In genomic region chr5:83167506-83167905, GRCh38 we compare ENCODE assay signal across 31 cellular contexts.
"Had no signal": no experiment of that assay in that cellular context is flagged by ENCODE, and none has a peak within 500 bp of the region (broad histone marks: within the 10 kb centered on the region; RNA-seq: fewer than 3 reads in every experiment).

No MANE protein-coding gene starts in this region.

- H3K27ac Mint-ChIP-seq: activated CD4-positive, alpha-beta memory T cell treated with anti-CD3 and anti-CD28 coated beads for 36 hours; activated CD4-positive, alpha-beta T cell treated with anti-CD3 and anti-CD28 coated beads for 36 hours; activated CD4-positive, alpha-beta T cell treated with anti-CD3 and anti-CD28 coated beads, Interleukin-2, amount 10 ng/mL, durations not matched to agents 24 days and 14 days; activated CD8-positive, alpha-beta memory T cell treated with anti-CD3 and anti-CD28 coated beads, Interleukin-2, amount 10 ng/mL, durations not matched to agents 7 days and 5 days; activated CD8-positive, alpha-beta T cell treated with anti-CD3 and anti-CD28 coated beads, Interleukin-2, amount 10 ng/mL, durations not matched to agents 7 days and 5 days; activated naive CD4-positive, alpha-beta T cell treated with anti-CD3 and anti-CD28 coated beads, Interleukin-2, amount 10 ng/mL, durations not matched to agents 7 days and 5 days; activated naive CD8-positive, alpha-beta T cell treated with anti-CD3 and anti-CD28 coated beads, Interleukin-2, amount 10 ng/mL, durations not matched to agents 7 days and 5 days; activated T-helper 1 cell treated with anti-CD3 and anti-CD28 coated beads, Interleukin-12 subunit alpha, Interleukin-12 subunit beta, Interleukin-2, Interleukin-4 antibody, amounts not matched to agents 30 ng/mL and 10 ng/mL and 1 ng/mL, durations not matched to agents 14 hours and 24 hours and 36 hours; activated T-helper 2 cell treated with anti-CD3 and anti-CD28 coated beads, Interferon-gamma antibody, Interleukin-2, Interleukin-4, amounts not matched to agents 10 μg/mL and 5 μg/mL and 100 μg/mL, durations not matched to agents 14 hours and 24 hours and 36 hours; brain had no signal

- H3K9me3 Mint-ChIP-seq: activated CD4-positive, alpha-beta memory T cell treated with anti-CD3 and anti-CD28 coated beads for 36 hours; activated CD4-positive, alpha-beta T cell treated with anti-CD3 and anti-CD28 coated beads, Interleukin-2, amount 10 ng/mL, durations not matched to agents 24 days and 14 days; activated naive CD4-positive, alpha-beta T cell treated with anti-CD3 and anti-CD28 coated beads, Interleukin-2, amount 10 ng/mL, durations not matched to agents 7 days and 5 days; activated naive CD8-positive, alpha-beta T cell treated with anti-CD3 and anti-CD28 coated beads, Interleukin-2, amount 10 ng/mL, durations not matched to agents 7 days and 5 days; activated T-helper 1 cell treated with anti-CD3 and anti-CD28 coated beads, Interleukin-12 subunit alpha, Interleukin-12 subunit beta, Interleukin-2, Interleukin-4 antibody, amounts not matched to agents 30 ng/mL and 10 ng/mL and 1 ng/mL, durations not matched to agents 14 hours and 24 hours and 36 hours; activated T-helper 2 cell treated with anti-CD3 and anti-CD28 coated beads, Interferon-gamma antibody, Interleukin-2, Interleukin-4, amounts not matched to agents 10 μg/mL and 5 μg/mL and 100 μg/mL, durations not matched to agents 14 hours and 24 hours and 36 hours; brain had no signal

- FAIRE-seq: endometrium, endothelial cell of umbilical vein had no signal

- H3K27me3 ChIP-seq: ascending aorta, breast epithelium, cardiac muscle cell, colonic mucosa, esophagus squamous epithelium, gastroesophageal sphincter had no signal

- H3K27me3 Mint-ChIP-seq: activated CD4-positive, alpha-beta memory T cell treated with anti-CD3 and anti-CD28 coated beads for 36 hours; activated CD4-positive, alpha-beta T cell treated with anti-CD3 and anti-CD28 coated beads for 36 hours; activated CD4-positive, alpha-beta T cell treated with anti-CD3 and anti-CD28 coated beads, Interleukin-2, amount 10 ng/mL, durations not matched to agents 24 days and 14 days; activated CD8-positive, alpha-beta memory T cell treated with anti-CD3 and anti-CD28 coated beads, Interleukin-2, amount 10 ng/mL, durations not matched to agents 7 days and 5 days; activated naive CD4-positive, alpha-beta T cell treated with anti-CD3 and anti-CD28 coated beads, Interleukin-2, amount 10 ng/mL, durations not matched to agents 7 days and 5 days; brain had no signal

- H3K36me3 Mint-ChIP-seq: activated naive CD4-positive, alpha-beta T cell treated with anti-CD3 and anti-CD28 coated beads, Interleukin-2, amount 10 ng/mL, durations not matched to agents 7 days and 5 days had no signal

- H3K9me3 ChIP-seq: ascending aorta, breast epithelium, colonic mucosa, esophagus squamous epithelium, gastroesophageal sphincter had no signal

- H3K4me1 Mint-ChIP-seq: activated CD4-positive, alpha-beta T cell treated with anti-CD3 and anti-CD28 coated beads for 36 hours; activated CD4-positive, alpha-beta T cell treated with anti-CD3 and anti-CD28 coated beads, Interleukin-2, amount 10 ng/mL, durations not matched to agents 24 days and 14 days; activated CD8-positive, alpha-beta memory T cell treated with anti-CD3 and anti-CD28 coated beads, Interleukin-2, amount 10 ng/mL, durations not matched to agents 7 days and 5 days; activated naive CD4-positive, alpha-beta T cell treated with anti-CD3 and anti-CD28 coated beads, Interleukin-2, amount 10 ng/mL, durations not matched to agents 7 days and 5 days; activated naive CD8-positive, alpha-beta T cell treated with anti-CD3 and anti-CD28 coated beads, Interleukin-2, amount 10 ng/mL, durations not matched to agents 7 days and 5 days had no signal

- H3K4me3 ChIP-seq: ascending aorta, breast epithelium, cardiac muscle cell, colonic mucosa, esophagus squamous epithelium, gastroesophageal sphincter had no signal

- DNase-seq: activated CD4-positive, alpha-beta memory T cell treated with anti-CD3 and anti-CD28 coated beads for 36 hours; activated CD4-positive, alpha-beta T cell treated with anti-CD3 and anti-CD28 coated beads for 36 hours; activated CD4-positive, alpha-beta T cell treated with anti-CD3 and anti-CD28 coated beads, Interleukin-2, amount 10 ng/mL, durations not matched to agents 24 days and 14 days; activated CD4-positive, CD25-positive, alpha-beta regulatory T cell; activated CD4-positive, CD25-positive, alpha-beta regulatory T cell treated with anti-CD3 and anti-CD28 coated beads, Interleukin-2, amount 50 U/mL, for 72 hours; activated CD8-positive, alpha-beta memory T cell treated with anti-CD3 and anti-CD28 coated beads, Interleukin-2, amount 10 ng/mL, durations not matched to agents 7 days and 5 days; activated CD8-positive, alpha-beta memory T cell treated with anti-CD3 and anti-CD28 coated beads, Interleukin-2, amount 50 U/mL, for 4 hours; activated CD8-positive, alpha-beta T cell treated with anti-CD3 and anti-CD28 coated beads, Interleukin-2, amount 10 ng/mL, durations not matched to agents 7 days and 5 days; activated effector memory CD4-positive, alpha-beta T cell treated with anti-CD3 and anti-CD28 coated beads, Interleukin-2, amount 50 U/mL, for 16 hours; activated naive CD4-positive, alpha-beta T cell treated with anti-CD3 and anti-CD28 coated beads, Interleukin-2, amount 10 ng/mL, durations not matched to agents 7 days and 5 days; activated naive CD8-positive, alpha-beta T cell treated with anti-CD3 and anti-CD28 coated beads, Interleukin-2, amount 10 ng/mL, durations not matched to agents 7 days and 5 days; activated T-cell treated with anti-CD3 and anti-CD28 coated beads, Interleukin-2, amount 50 U/mL, for 1 hour; activated T-cell treated with anti-CD3 and anti-CD28 coated beads, Interleukin-2, amount 50 U/mL, for 48 hours; central memory CD4-positive, alpha-beta T cell; cerebellar nuclear complex; colonic mucosa; effector CD8-positive, alpha-beta T cell; esophagus squamous epithelium; foreskin melanocyte; head of caudate nucleus had no signal

- H3K4me1 ChIP-seq: ascending aorta, breast epithelium, colonic mucosa, esophagus squamous epithelium, gastroesophageal sphincter had no signal

- ATAC-seq: activated CD4-positive, alpha-beta T cell treated with anti-CD3 and anti-CD28 coated beads for 36 hours; activated CD8-positive, alpha-beta memory T cell treated with anti-CD3 and anti-CD28 coated beads, Interleukin-2, amount 10 ng/mL, durations not matched to agents 7 days and 5 days; activated CD8-positive, alpha-beta T cell treated with anti-CD3 and anti-CD28 coated beads, Interleukin-2, amount 10 ng/mL, durations not matched to agents 7 days and 5 days; activated naive CD4-positive, alpha-beta T cell treated with anti-CD3 and anti-CD28 coated beads, Interleukin-2, amount 50 U/mL, for 72 hours; gastroesophageal sphincter had no signal

- H3K4me3 Mint-ChIP-seq: activated CD4-positive, alpha-beta memory T cell treated with anti-CD3 and anti-CD28 coated beads for 36 hours; activated CD4-positive, alpha-beta T cell treated with anti-CD3 and anti-CD28 coated beads for 36 hours; activated CD4-positive, alpha-beta T cell treated with anti-CD3 and anti-CD28 coated beads, Interleukin-2, amount 10 ng/mL, durations not matched to agents 24 days and 14 days; activated CD8-positive, alpha-beta memory T cell treated with anti-CD3 and anti-CD28 coated beads, Interleukin-2, amount 10 ng/mL, durations not matched to agents 7 days and 5 days; activated CD8-positive, alpha-beta T cell treated with anti-CD3 and anti-CD28 coated beads, Interleukin-2, amount 10 ng/mL, durations not matched to agents 7 days and 5 days; activated naive CD4-positive, alpha-beta T cell treated with anti-CD3 and anti-CD28 coated beads, Interleukin-2, amount 10 ng/mL, durations not matched to agents 7 days and 5 days; activated naive CD8-positive, alpha-beta T cell treated with anti-CD3 and anti-CD28 coated beads, Interleukin-2, amount 10 ng/mL, durations not matched to agents 7 days and 5 days; activated T-helper 1 cell treated with anti-CD3 and anti-CD28 coated beads, Interleukin-12 subunit alpha, Interleukin-12 subunit beta, Interleukin-2, Interleukin-4 antibody, amounts not matched to agents 30 ng/mL and 10 ng/mL and 1 ng/mL, durations not matched to agents 14 hours and 24 hours and 36 hours; brain had no signal

- H3K36me3 ChIP-seq: ascending aorta, breast epithelium, cardiac muscle cell, colonic mucosa, esophagus squamous epithelium, gastroesophageal sphincter had no signal

- H3K27ac ChIP-seq: ascending aorta, breast epithelium, cardiac muscle cell, colonic mucosa, epithelial cell of prostate, esophagus squamous epithelium, gastroesophageal sphincter had no signal
